8 cellular contexts compared by ENCODE assay signal in genomic region chr19:49665301-49666119, GRCh38. TPM values are rescaled to one million over a fixed set of nuclear protein-coding genes. Genes with fewer than 3 reads are reported as not detected.
A peak's percentile ranks its signal among the peaks of the same experiment; 100 is the strongest.
DNase-seq lines count a peak whose midpoint lies in the region; ATAC-seq and TF ChIP-seq lines count a peak whose summit lies in the region.

BCL2L12 (plus strand) TSS chr19:49665933; CDS start chr19:49666693, 760 bp downstream.
IRF3 (minus strand) TSS chr19:49665857; CDS start chr19:49664838, 1,019 bp downstream.

- peak within 1 kb of the TSS; percentile 59 for H2AFZ ChIP-seq in KMS-11 (ENCODE audit: low read depth)

- no peak for TF ChIP-seq EP300 in esophagus muscularis mucosa (IDR thresholded peaks at IDR 0.05)

- peaks cover 31% of the 10 kb centered on the region for H3K79me2 ChIP-seq in KMS-11 (ENCODE audit: insufficient read depth, low read depth)

- H3K27me3 ChIP-seq in KMS-11 (ENCODE audit: insufficient read depth, low read depth) (no peaks in the 10 kb centered on the region), esophagus muscularis mucosa (no peaks in the 10 kb centered on the region)

- DNase-seq in DMS79 (lab: John Stamatoyannopoulos, UW) = peak; percentile 78
- peak; percentile 95 for DNase-seq in RPMI7951 (ENCODE audit: low read depth)
- DNase-seq in activated T-helper 1 cell treated with Interleukin-2 at 50 U/mL for 16 hours (ENCODE audit: low read depth) = peak; percentile 99
- peak; percentile 99 for DNase-seq in esophagus muscularis mucosa (ENCODE audit: extremely low spot score)
- DNase-seq in myocyte (ENCODE audit: low read depth) = peak; percentile 98
- peak; percentile 97 for DNase-seq in stimulated activated CD8-positive, alpha-beta memory T cell treated with anti-CD3 and anti-CD28 coated beads, Interleukin-7, amount 100 ng/mL, for 4 hours (ENCODE audit: low read depth in 2 of 2)

- H3K4me3 ChIP-seq in KMS-11 (IDR thresholded peaks at IDR 0.05; ENCODE audit: insufficient read depth, low read depth, low read length) (no peak within 1 kb of the TSS), esophagus muscularis mucosa (peak within 1 kb of the TSS; percentile 59 to 71 (median 68))

- peak; percentile 65 for TF ChIP-seq POLR2A in esophagus muscularis mucosa (IDR thresholded peaks at IDR 0.05; ENCODE audit: low read depth)

- TF ChIP-seq CTCF in KMS-11 (conservative IDR thresholded peaks at IDR 0.05; ENCODE audit: low read depth, low read length) = peak; percentile 2; the same call in 1 of the 2 replicates
- TF ChIP-seq CTCF in esophagus muscularis mucosa (IDR thresholded peaks at IDR 0.05) = peak in 1 of 3 experiments; percentile 41

- under 1% methylated on average over 28 of the region's 52 CpGs for WGBS in esophagus muscularis mucosa

- peak within 1 kb of the TSS; percentile 86 for H3K27ac ChIP-seq in KMS-11
- peak within 1 kb of the TSS; percentile 86 to 91 (median 89) for H3K27ac ChIP-seq in esophagus muscularis mucosa (replicated peaks in 1 of 4)

- peak within 1 kb of the TSS; percentile 41; the same call in 1 of the 2 replicates for H3K9ac ChIP-seq in KMS-11

- peaks cover 24% of the 10 kb centered on the region for H3K4me1 ChIP-seq in KMS-11 (ENCODE audit: low read depth, poor library complexity, severe bottlenecking)
- peaks cover 18 to 37% (median 26%) of the 10 kb centered on the region in 4 donors for H3K4me1 ChIP-seq in esophagus muscularis mucosa

- intact Hi-C loops in esophagus muscularis mucosa (cut with DNase I) = loop anchor here (2.0 kb wide), 1 partner anchor 23 kb away; the partner anchor contains the start of gene SCAF1

- H3K4me2 ChIP-seq in KMS-11 = peak within 1 kb of the TSS; percentile 83

- no peaks in the 10 kb centered on the region for H3K9me3 ChIP-seq in esophagus muscularis mucosa

- H3K36me3 ChIP-seq in KMS-11 (ENCODE audit: insufficient read depth) (no peaks in the 10 kb centered on the region), esophagus muscularis mucosa (peaks cover 10 to 52% (median 32%) of the 10 kb centered on the region in 4 donors)

- H4K20me1 ChIP-seq in KMS-11 (ENCODE audit: insufficient read depth) = no peaks in the 10 kb centered on the region

- ATAC-seq in GM21737 (IDR thresholded peaks at IDR 0.05; ENCODE audit: unreplicated experiment) = peak; percentile 73

RNA-seq across cellular contexts. Expression of gene BCL2L12, which starts in this region (rescaled TPM):
- total RNA-seq in RPMI7951 (2014; rRNA removed; shearing (Covaris generic)) = 19.7 and 26.8 TPM in 2 replicates
- total RNA-seq in esophagus muscularis mucosa (1 to 10 TPM; 4.2 to 9.9 (median 6.0) TPM), myocyte (11.4 and 11.8 TPM in 2 replicates)
- 23.7 TPM for polyA plus RNA-seq in myocyte (2012)

RNA-seq across cellular contexts. Expression of gene IRF3, which starts in this region (rescaled TPM):
- total RNA-seq in RPMI7951 (2014; rRNA removed; shearing (Covaris generic)) = 58.4 and 87.0 TPM in 2 replicates
- total RNA-seq in esophagus muscularis mucosa (10 to 100 TPM; 38.8 to 61.7 (median 56.7) TPM), myocyte (34.7 and 35.8 TPM in 2 replicates)
- 76.8 TPM for polyA plus RNA-seq in myocyte (2012)
